In the genomic region with DNA sequence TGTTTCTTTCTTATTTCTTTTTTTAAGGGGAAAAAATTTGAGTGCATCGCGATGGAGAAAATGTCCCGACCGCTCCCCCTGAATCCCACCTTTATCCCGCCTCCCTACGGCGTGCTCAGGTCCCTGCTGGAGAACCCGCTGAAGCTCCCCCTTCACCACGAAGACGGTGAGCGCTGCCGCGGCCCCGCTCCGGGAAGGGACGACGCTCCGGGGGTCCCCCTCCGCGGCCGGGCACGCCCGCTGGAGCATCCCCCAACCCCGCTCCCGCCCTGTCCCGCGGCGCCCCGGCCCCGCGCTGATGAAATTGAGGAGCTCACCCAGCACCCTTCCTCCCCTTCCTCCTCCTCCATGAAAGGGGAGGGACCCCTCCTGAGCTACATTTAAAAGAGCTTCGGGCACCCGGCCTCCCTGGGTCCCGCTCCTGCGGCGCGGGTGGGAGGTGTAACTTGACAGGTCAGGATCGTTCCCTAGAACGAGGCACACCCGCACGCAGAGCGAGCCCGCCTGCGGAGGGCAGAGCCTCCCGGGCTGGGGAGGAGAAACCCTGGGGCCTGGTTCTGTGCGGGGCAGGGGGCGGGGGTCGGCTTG, we compare ENCODE assay signal across 9 cellular contexts. TPM values are rescaled to one million over a fixed set of nuclear protein-coding genes. Genes with fewer than 3 reads are reported as not detected.
A peak's percentile ranks its signal among the peaks of the same experiment; 100 is the strongest.
DNase-seq lines count a peak whose midpoint lies in the region; ATAC-seq and FAIRE-seq lines count a peak whose summit lies in the region.
"Had no signal": no experiment of that assay in that cellular context is flagged by ENCODE, and none has a peak within 500 bp of the region (broad histone marks: within the 10 kb centered on the region; RNA-seq: fewer than 3 reads in every experiment).

No MANE protein-coding gene starts in this region.

- peak overlapping the region; percentile 43 for H3K4me3 ChIP-seq in iPS-15b (ENCODE audit: low read depth, low read length)
- H3K4me3 ChIP-seq in skeletal muscle tissue (ENCODE audit: low read length in 3 of 3), result peak overlapping the region; percentile 60 to 68 (median 64)

- no peak overlapping the region for H3K27ac Mint-ChIP-seq in activated naive CD8-positive, alpha-beta T cell treated with anti-CD3 and anti-CD28 coated beads, Interleukin-2, amount 10 ng/mL, durations not matched to agents 7 days and 5 days

- H3K36me3 ChIP-seq in iPS-15b (ENCODE audit: control insufficient read depth, insufficient read depth, low read length) (no peaks in the 10 kb centered on the region), skeletal muscle tissue (ENCODE audit: control insufficient read depth in 3 of 3, insufficient read depth in 3 of 3, low read length in 3 of 3) (no peaks in the 10 kb centered on the region)

- H3K27me3 ChIP-seq in iPS-15b (ENCODE audit: control insufficient read depth, insufficient read depth, low read length) (peaks cover 80% of the 10 kb centered on the region), skeletal muscle tissue (ENCODE audit: control insufficient read depth in 3 of 3, insufficient read depth in 3 of 3, low read length in 3 of 3) (peaks cover 3 to 14% (median 6%) of the 10 kb centered on the region in 3 donors)

- H3K9me3 ChIP-seq in iPS-15b (ENCODE audit: control insufficient read depth, insufficient read depth, low read length), result no peaks in the 10 kb centered on the region
- no peaks in the 10 kb centered on the region for H3K9me3 ChIP-seq in skeletal muscle tissue (ENCODE audit: control insufficient read depth in 3 of 3, low read length in 3 of 3)

- H3K4me1 ChIP-seq in iPS-15b (ENCODE audit: control insufficient read depth, insufficient read depth, low read length) (peaks cover 4% of the 10 kb centered on the region), skeletal muscle tissue (ENCODE audit: control insufficient read depth in 3 of 3, insufficient read depth in 3 of 3, low read length in 3 of 3) (peaks cover 7 to 16% (median 11%) of the 10 kb centered on the region in 3 donors)

- DNase-seq in NCI-H1092 treated with DMSO at 0.1 percent for 48 hours (lab: John Stamatoyannopoulos, UW) (peak; percentile 15), NCI-H1092 (lab: John Stamatoyannopoulos, UW) (no peak), NCI-H2107 treated with DMSO at 0.1 percent for 48 hours (lab: John Stamatoyannopoulos, UW; ENCODE audit: unreplicated experiment) (no peak), GM19239 (ENCODE audit: insufficient read length, low spot score) (no peak)
- DNase-seq in activated naive CD8-positive, alpha-beta T cell treated with anti-CD3 and anti-CD28 coated beads, Interleukin-2, amount 10 ng/mL, durations not matched to agents 7 days and 5 days, result peak; percentile 34

- ATAC-seq in activated naive CD8-positive, alpha-beta T cell treated with anti-CD3 and anti-CD28 coated beads, Interleukin-2, amount 10 ng/mL, durations not matched to agents 7 days and 5 days (ENCODE audit: low read depth), result no peak
- no peak for ATAC-seq in HG03432 (IDR thresholded peaks at IDR 0.05; ENCODE audit: unreplicated experiment)

- H3K4me3 Mint-ChIP-seq in activated naive CD8-positive, alpha-beta T cell treated with anti-CD3 and anti-CD28 coated beads, Interleukin-2, amount 10 ng/mL, durations not matched to agents 7 days and 5 days, result peak overlapping the region; percentile 44

- FAIRE-seq in GM19239 (lab: Jason Lieb, UNC), result no peak

- H3K9me3 Mint-ChIP-seq in activated naive CD8-positive, alpha-beta T cell treated with anti-CD3 and anti-CD28 coated beads, Interleukin-2, amount 10 ng/mL, durations not matched to agents 7 days and 5 days, result peaks cover 2% of the 10 kb centered on the region

- POLR2A ChIA-PET in activated naive CD8-positive, alpha-beta T cell treated with anti-CD3 and anti-CD28 coated beads, Interleukin-2, amount 10 ng/mL, durations not matched to agents 7 days and 5 days (lab: Charles Lee), result no interaction called here

- peaks cover 90% of the 10 kb centered on the region for H3K27me3 Mint-ChIP-seq in activated naive CD8-positive, alpha-beta T cell treated with anti-CD3 and anti-CD28 coated beads, Interleukin-2, amount 10 ng/mL, durations not matched to agents 7 days and 5 days

- H3K9ac ChIP-seq in iPS-15b (ENCODE audit: low read depth, low read length), result no peak overlapping the region
- H3K9ac ChIP-seq in skeletal muscle tissue (ENCODE audit: low read depth in 1 of 3, low read length in 3 of 3), result peak overlapping the region in 2 of 3 donors; percentile 69 to 81

- peaks cover 13% of the 10 kb centered on the region for H3K4me1 Mint-ChIP-seq in activated naive CD8-positive, alpha-beta T cell treated with anti-CD3 and anti-CD28 coated beads, Interleukin-2, amount 10 ng/mL, durations not matched to agents 7 days and 5 days

- no peaks in the 10 kb centered on the region for H3K36me3 Mint-ChIP-seq in activated naive CD8-positive, alpha-beta T cell treated with anti-CD3 and anti-CD28 coated beads, Interleukin-2, amount 10 ng/mL, durations not matched to agents 7 days and 5 days

- no peak overlapping the region for H3K27ac ChIP-seq in skeletal muscle tissue (ENCODE audit: low read depth, low read length)

RNA-seq across cellular contexts. Expression of gene HLF, which starts 0.8 kb away (rescaled TPM):
- total RNA-seq in activated naive CD8-positive, alpha-beta T cell treated with anti-CD3 and anti-CD28 coated beads, Interleukin-2, amount 10 ng/mL, durations not matched to agents 7 days and 5 days, result 1 to 10 TPM in 1 of 2 experiments, under 1 TPM in 1; 0.67 to 1.3 TPM
- total RNA-seq in skeletal muscle tissue, result 4.7 TPM
- total RNA-seq: neural crest cell had no signal

Comparison
In these comparisons a context has a peak if more than half of its experiments do, and no peak if none do; other contexts are left out.
1. DNase-seq: peak in NCI-H1092 treated with DMSO at 0.1 percent for 48 hours (single experiment) and activated naive CD8-positive, alpha-beta T cell treated with anti-CD3 and anti-CD28 coated beads, Interleukin-2, amount 10 ng/mL, durations not matched to agents 7 days and 5 days (single experiment); none in NCI-H1092 (single experiment), NCI-H2107 treated with DMSO at 0.1 percent for 48 hours (single experiment) and GM19239 (single experiment).